In the genomic region with DNA sequence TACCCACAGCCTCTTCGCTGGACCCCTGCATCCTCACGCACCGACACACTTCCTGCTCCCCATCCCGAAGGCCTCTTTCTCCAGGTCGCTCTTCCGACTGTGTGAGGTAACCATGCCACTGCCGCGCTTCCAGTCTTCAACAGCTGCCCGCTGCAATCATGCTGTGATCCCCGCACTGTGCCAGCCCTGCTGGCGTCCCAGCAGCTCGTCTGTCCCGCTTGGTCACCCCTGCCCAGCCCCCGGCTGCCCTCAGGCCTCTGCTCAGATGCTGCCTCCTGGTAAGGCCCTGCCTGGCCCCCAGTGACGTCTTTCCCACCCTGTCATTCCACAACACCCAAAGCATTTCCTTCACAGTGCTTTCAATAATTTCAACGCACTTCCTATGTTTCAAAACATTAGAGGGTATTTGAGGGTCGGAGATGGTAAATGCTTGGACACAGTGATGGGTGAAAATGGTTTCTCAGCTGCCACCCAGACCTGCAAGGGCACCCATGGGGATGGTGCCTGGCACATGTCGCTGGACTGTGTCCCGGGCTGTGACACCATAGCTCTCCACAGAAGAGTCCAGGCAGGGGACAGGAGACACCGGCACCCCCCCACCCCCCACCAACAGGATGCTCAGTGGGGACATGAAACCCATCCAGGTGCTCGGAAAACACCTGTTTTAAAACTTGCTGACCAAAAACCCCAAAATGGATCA, we compare ENCODE assay signal across 18 cellular contexts.
DNase-seq lines count a peak whose midpoint lies in the region; ATAC-seq, FAIRE-seq and TF ChIP-seq lines count a peak whose summit lies in the region.
"Had no signal": no experiment of that assay in that cellular context is flagged by ENCODE, and none has a peak within 500 bp of the region (broad histone marks: within the 10 kb centered on the region; RNA-seq: fewer than 3 reads in every experiment).

No MANE protein-coding gene starts in this region.

- H3K4me2 ChIP-seq in BLaER1: peak overlapping the region; percentile 94
- H3K4me2 ChIP-seq: KMS-11 had no signal

- H3K27me3 Mint-ChIP-seq in central memory CD8-positive, alpha-beta T cell: no peaks in the 10 kb centered on the region
- peaks cover 6% of the 10 kb centered on the region for H3K27me3 Mint-ChIP-seq in nephron (ENCODE audit: low read depth)
- H3K27me3 Mint-ChIP-seq: B cell had no signal

- ATAC-seq in central memory CD8-positive, alpha-beta T cell (replicated peaks; ENCODE audit: extremely low read depth, poor library complexity, severe bottlenecking): no peak
- ATAC-seq in GM19467 (IDR thresholded peaks at IDR 0.05; ENCODE audit: unreplicated experiment): no peak
- ATAC-seq in HG03139 (IDR thresholded peaks at IDR 0.05; ENCODE audit: unreplicated experiment): no peak
- ATAC-seq: stimulated activated naive CD8-positive, alpha-beta T cell treated with anti-CD3 and anti-CD28 coated beads, Interleukin-15, Interleukin-2, amounts not matched to agents 100 U/mL and 50 U/mL, for 24 hours had no signal

- no peaks in the 10 kb centered on the region for H4K20me1 ChIP-seq in BLaER1

- peaks cover 96% of the 10 kb centered on the region for H3K4me1 ChIP-seq in BLaER1

- H3K27ac Mint-ChIP-seq in central memory CD8-positive, alpha-beta T cell (ENCODE audit: low read depth): no peak overlapping the region
- peak overlapping the region; percentile 39 to 74 (median 62) for H3K27ac Mint-ChIP-seq in nephron
- H3K27ac Mint-ChIP-seq: B cell, immature natural killer cell had no signal

- H3K36me3 ChIP-seq in BLaER1: peaks cover 7% of the 10 kb centered on the region
- H3K36me3 ChIP-seq: adrenal gland, sigmoid colon had no signal

- no peak for DNase-seq in HTR-8/SVneo (ENCODE audit: insufficient read length, low spot score)
- DNase-seq in central memory CD8-positive, alpha-beta T cell (ENCODE audit: low spot score in 2 of 2): no peak
- DNase-seq in cerebellar nuclear complex (lab: John Stamatoyannopoulos, UW): no peak
- DNase-seq in NCI-H1930 (lab: John Stamatoyannopoulos, UW): no peak
- DNase-seq: activated CD4-positive, CD25-positive, alpha-beta regulatory T cell; activated T-cell treated with anti-CD3 and anti-CD28 coated beads for 4 hours; effector CD8-positive, alpha-beta T cell; immature natural killer cell; sigmoid colon; stimulated activated naive CD8-positive, alpha-beta T cell treated with anti-CD3 and anti-CD28 coated beads, Interleukin-15, Interleukin-2, amounts not matched to agents 100 U/mL and 50 U/mL, for 24 hours; SW 1271 had no signal

- peaks cover 1% of the 10 kb centered on the region for H3K36me3 Mint-ChIP-seq in central memory CD8-positive, alpha-beta T cell (ENCODE audit: insufficient read depth)
- H3K36me3 Mint-ChIP-seq in nephron (ENCODE audit: low read depth): peaks cover 13% of the 10 kb centered on the region

- peak overlapping the region; percentile 64 for H3K4me3 ChIP-seq in BLaER1
- H3K4me3 ChIP-seq: adrenal gland, sigmoid colon had no signal

- peak overlapping the region; percentile 31 for H3K4me3 Mint-ChIP-seq in central memory CD8-positive, alpha-beta T cell
- peak overlapping the region in 1 of 3 experiments; percentile 19 for H3K4me3 Mint-ChIP-seq in nephron
- H3K4me3 Mint-ChIP-seq: B cell had no signal

- peaks cover 42% of the 10 kb centered on the region for H3K4me1 Mint-ChIP-seq in central memory CD8-positive, alpha-beta T cell
- peaks cover 91% of the 10 kb centered on the region for H3K4me1 Mint-ChIP-seq in nephron

- FAIRE-seq in HTR-8/SVneo (lab: Jason Lieb, UNC): peak; percentile 51

- peak overlapping the region; percentile 97 for H3K27ac ChIP-seq in BLaER1
- H3K27ac ChIP-seq: KMS-11, sigmoid colon had no signal

- no peaks in the 10 kb centered on the region for H3K9me3 ChIP-seq in BLaER1
- H3K9me3 ChIP-seq: adrenal gland, sigmoid colon had no signal

- H3K9me3 Mint-ChIP-seq in central memory CD8-positive, alpha-beta T cell: peaks cover 2% of the 10 kb centered on the region
- no peaks in the 10 kb centered on the region for H3K9me3 Mint-ChIP-seq in nephron

- H3K9ac ChIP-seq in BLaER1: peak overlapping the region; percentile 85
- H3K9ac ChIP-seq: KMS-11 had no signal

- H3K27me3 ChIP-seq in BLaER1: no peaks in the 10 kb centered on the region
- H3K27me3 ChIP-seq: adrenal gland, sigmoid colon had no signal

- TF ChIP-seq CTCF in nephron (IDR thresholded peaks at IDR 0.05; ENCODE audit: unreplicated experiment in 3 of 3): no peak
